In genomic region chr2:240877460-240878340, GRCh38 we compare ENCODE assay signal across 21 cellular contexts. TPM values are rescaled to one million over a fixed set of nuclear protein-coding genes. Genes with fewer than 3 reads are reported as not detected.
A peak's percentile ranks its signal among the peaks of the same experiment; 100 is the strongest.
DNase-seq lines count a peak whose midpoint lies in the region; ATAC-seq and TF ChIP-seq lines count a peak whose summit lies in the region.
"Had no signal": no experiment of that assay in that cellular context is flagged by ENCODE, and none has a peak within 500 bp of the region (broad histone marks: within the 10 kb centered on the region; RNA-seq: fewer than 3 reads in every experiment).

No MANE protein-coding gene starts in this region.

- CTCF ChIA-PET in HEK293 (lab: Yijun Ruan, JAX) = no interaction called here

- WGBS in ovary, 3 donors = 88 to 91% (median 91%) methylated on average over 40 of the region's 40 CpGs

- TF ChIP-seq EP300 in ovary (IDR thresholded peaks at IDR 0.05) = no peak

- intact Hi-C loops in ovary (cut with DNase I) = no loop called here

- H3K36me3 ChIP-seq in HEK293 (ENCODE audit: control insufficient read depth in 2 of 2, insufficient read depth in 1 of 2, low read length in 2 of 2) = no peaks in the 10 kb centered on the region
- H3K36me3 ChIP-seq in ovary = no peaks in the 10 kb centered on the region
- H3K36me3 ChIP-seq: HAP-1, SJCRH30 had no signal

- no peaks in the 10 kb centered on the region for H3K9me3 ChIP-seq in HEK293 (ENCODE audit: control insufficient read depth, insufficient read depth, low read depth, low read length)
- no peaks in the 10 kb centered on the region for H3K9me3 ChIP-seq in ovary
- H3K9me3 ChIP-seq: HAP-1, SJCRH30 had no signal

- no peak overlapping the region for H3K4me3 ChIP-seq in HEK293 (ENCODE audit: low read depth, low read length)
- H3K4me3 ChIP-seq in ovary = no peak overlapping the region
- H3K4me3 ChIP-seq: HAP-1, SJCRH30 had no signal

- DNase-seq in activated effector memory CD4-positive, alpha-beta T cell treated with anti-CD3 and anti-CD28 coated beads, Interleukin-2, amount 50 U/mL, for 16 hours = peak; percentile 58
- DNase-seq in activated effector memory CD4-positive, alpha-beta T cell treated with Interleukin-2 at 50 U/mL for 16 hours = no peak
- peak; percentile 64 for DNase-seq in left lobe of liver (ENCODE audit: low spot score)
- peak in 3 of 5 donors; percentile 6 to 30 (median 9) for DNase-seq in ovary
- DNase-seq in NCI-H2171 treated with DMSO at 0.1 percent for 48 hours (lab: John Stamatoyannopoulos, UW) = no peak
- DNase-seq: 8988T, C1 segment of cervical spinal cord, DMS 273 treated with DMSO at 0.1 percent for 48 hours, GDM1, Kasumi-1, NCI-H1105 treated with DMSO at 0.1 percent for 48 hours, NCI-H1694 treated with DMSO at 0.1 percent for 48 hours, NCI-H446 had no signal

- no peaks in the 10 kb centered on the region for H3K4me1 ChIP-seq in HEK293 (ENCODE audit: control insufficient read depth, insufficient read depth, low read length)
- H3K4me1 ChIP-seq in ovary (ENCODE audit: insufficient read depth) = no peaks in the 10 kb centered on the region
- H3K4me1 ChIP-seq: HAP-1 had no signal

- POLR2A ChIA-PET in HEK293 (lab: Yijun Ruan, JAX) = no interaction called here

- no peak for TF ChIP-seq CTCF in HEK293 (tag by site-specific recombination; IDR thresholded peaks at IDR 0.05)
- no peak for TF ChIP-seq CTCF in ovary (IDR thresholded peaks at IDR 0.05)

- no peak for TF ChIP-seq POLR2A in ovary (IDR thresholded peaks at IDR 0.05)

- ATAC-seq in left lobe of liver (peak; percentile 0), GM21367 (IDR thresholded peaks at IDR 0.05; ENCODE audit: unreplicated experiment) (no peak), HG02798 (IDR thresholded peaks at IDR 0.05; ENCODE audit: poor library complexity, unreplicated experiment) (no peak)

- no peaks in the 10 kb centered on the region for H3K27me3 ChIP-seq in ovary
- H3K27me3 ChIP-seq: SJCRH30 had no signal

- H3K27ac ChIP-seq in HEK293 (ENCODE audit: extremely low read depth, low read depth, low read length) = no peak overlapping the region
- H3K27ac ChIP-seq in ovary = no peak overlapping the region
- H3K27ac ChIP-seq: RWPE1, SJCRH30 had no signal

TF ChIP-seq in HEK293, 187 proteins besides CTCF, POLR2A, EP300 and RAD21:
- TF ChIP-seq ZNF311 (tag by site-specific recombination; IDR thresholded peaks at IDR 0.05; ENCODE audit: borderline replicate concordance) (no peak), ZNF791 (tag by site-specific recombination; IDR thresholded peaks at IDR 0.05) (no peak), SETDB1 (IDR thresholded peaks at IDR 0.05; ENCODE audit: insufficient read length, low read length) (no peak), ZFHX2 (tag by site-specific recombination; conservative IDR thresholded peaks at IDR 0.05) (peak; percentile 19; the same call in 1 of the 2 replicates)

RNA-seq across cellular contexts. Expression of gene AGXT, which starts 9.1 kb away (rescaled TPM):
- total RNA-seq in left lobe of liver (1,805 TPM), ovary (under 1 TPM in 2 of 7 donors, not detected in 5; 0.25 to 0.79 TPM)
- polyA plus RNA-seq in ovary = under 1 TPM in 1 of 2 donors, not detected in 1; 0.04 TPM
- total RNA-seq: HT1080 had no signal
- polyA plus RNA-seq: IgD-negative memory B cell had no signal

RNA-seq across cellular contexts. Expression of gene MAB21L4, which starts 18.3 kb away (rescaled TPM):
- total RNA-seq in left lobe of liver = 19.3 TPM
- total RNA-seq in ovary = under 1 TPM in 4 of 7 donors, not detected in 3; 0.12 to 0.48 (median 0.34) TPM
- under 1 TPM in 1 of 2 donors, not detected in 1; 0.04 TPM for polyA plus RNA-seq in ovary
- total RNA-seq: HT1080 had no signal
- polyA plus RNA-seq: IgD-negative memory B cell had no signal

RNA-seq across cellular contexts. Expression of gene CROCC2, which starts 28.4 kb away (rescaled TPM):
- total RNA-seq in left lobe of liver = 0.05 TPM
- 1 to 10 TPM in 5 of 7 donors, under 1 TPM in 2; 0.15 to 6.1 (median 1.6) TPM for total RNA-seq in ovary
- polyA plus RNA-seq in ovary = under 1 TPM in 1 of 2 donors, not detected in 1; 0.18 TPM
- total RNA-seq: HT1080 had no signal
- polyA plus RNA-seq: IgD-negative memory B cell had no signal

RNA-seq across cellular contexts. Expression of gene KIF1A, which starts 57.7 kb away (rescaled TPM):
- 1.1 TPM for total RNA-seq in left lobe of liver
- 1 to 10 TPM in 6 of 7 donors, under 1 TPM in 1; 0.48 to 4.4 (median 1.7) TPM for total RNA-seq in ovary
- polyA plus RNA-seq in ovary = under 1 TPM; 0.85 to 0.93 TPM
- polyA plus RNA-seq: IgD-negative memory B cell had no signal

Comparison
In these comparisons a context has a peak if more than half of its experiments do, and no peak if none do; other contexts are left out.
1. DNase-seq: peak in activated effector memory CD4-positive, alpha-beta T cell treated with anti-CD3 and anti-CD28 coated beads, Interleukin-2, amount 50 U/mL, for 16 hours (single experiment), left lobe of liver (single experiment) and ovary (3 of 5); none in activated effector memory CD4-positive, alpha-beta T cell treated with Interleukin-2 at 50 U/mL for 16 hours (single experiment) and NCI-H2171 treated with DMSO at 0.1 percent for 48 hours (single experiment).
2. RNA of gene AGXT, which starts 9.1 kb away (total RNA-seq): 1,805 TPM in left lobe of liver (single experiment); 0.25 to 0.79 TPM in ovary; every median in the first group is over 1,000 times any median in the second.
3. RNA of gene MAB21L4, which starts 18.3 kb away (total RNA-seq): 19.3 TPM in left lobe of liver (single experiment); 0.12 to 0.48 TPM in ovary; every median in the first group is over 10 times any median in the second.